17 cellular contexts compared by ENCODE assay signal in genomic region chr18:54812885-54813284, GRCh38. TPM values are rescaled to one million over a fixed set of nuclear protein-coding genes. Genes with fewer than 3 reads are reported as not detected.
A peak's percentile ranks its signal among the peaks of the same experiment; 100 is the strongest.
DNase-seq lines count a peak whose midpoint lies in the region; ATAC-seq and TF ChIP-seq lines count a peak whose summit lies in the region.
"Had no signal": no experiment of that assay in that cellular context is flagged by ENCODE, and none has a peak within 500 bp of the region (broad histone marks: within the 10 kb centered on the region; RNA-seq: fewer than 3 reads in every experiment).

No MANE protein-coding gene starts in this region.

- H3K4me1 Mint-ChIP-seq in activated CD4-positive, alpha-beta T cell treated with anti-CD3 and anti-CD28 coated beads, Interleukin-2, amount 10 ng/mL, durations not matched to agents 24 days and 14 days: peaks cover 14% of the 10 kb centered on the region
- peaks cover 24% of the 10 kb centered on the region in 2 donors for H3K4me1 Mint-ChIP-seq in natural killer cell

- peak; percentile 83 for DNase-seq in activated CD4-positive, alpha-beta T cell treated with anti-CD3 and anti-CD28 coated beads, Interleukin-2, amount 10 ng/mL, durations not matched to agents 24 days and 14 days
- DNase-seq in activated CD4-positive, alpha-beta T cell treated with anti-CD3 and anti-CD28 coated beads for 1 hour: no peak
- DNase-seq in MM.1S (peak; percentile 34), natural killer cell (no peak), retina (no peak)
- DNase-seq: 8988T, caudate nucleus, IMR-90, left ventricle myocardium inferior, NCI-H1092 treated with DMSO at 0.1 percent for 48 hours, SJCRH30, T1000 had no signal

- H3K4me3 Mint-ChIP-seq in activated CD4-positive, alpha-beta T cell treated with anti-CD3 and anti-CD28 coated beads, Interleukin-2, amount 10 ng/mL, durations not matched to agents 24 days and 14 days: no peak overlapping the region
- peak overlapping the region; percentile 25 for H3K4me3 Mint-ChIP-seq in natural killer cell
- H3K4me3 Mint-ChIP-seq: activated naive CD8-positive, alpha-beta T cell had no signal

- H3K9me3 ChIP-seq in MM.1S (replicated peaks; ENCODE audit: insufficient read depth, low read length) (no peaks in the 10 kb centered on the region), gastroesophageal sphincter (no peaks in the 10 kb centered on the region)
- H3K9me3 ChIP-seq: left ventricle myocardium inferior, SJCRH30 had no signal

- no peaks in the 10 kb centered on the region for H3K36me3 Mint-ChIP-seq in activated CD4-positive, alpha-beta T cell treated with anti-CD3 and anti-CD28 coated beads, Interleukin-2, amount 10 ng/mL, durations not matched to agents 24 days and 14 days (ENCODE audit: low read depth)
- no peaks in the 10 kb centered on the region for H3K36me3 Mint-ChIP-seq in natural killer cell
- H3K36me3 Mint-ChIP-seq: activated naive CD8-positive, alpha-beta T cell had no signal

- no peaks in the 10 kb centered on the region for H3K9me3 Mint-ChIP-seq in activated CD4-positive, alpha-beta T cell treated with anti-CD3 and anti-CD28 coated beads, Interleukin-2, amount 10 ng/mL, durations not matched to agents 24 days and 14 days
- no peaks in the 10 kb centered on the region for H3K9me3 Mint-ChIP-seq in natural killer cell

- H4K20me1 ChIP-seq in MM.1S (ENCODE audit: insufficient read depth, low read length): no peaks in the 10 kb centered on the region

- TF ChIP-seq CTCF in MM.1S (IDR thresholded peaks at IDR 0.05; ENCODE audit: low read length): no peak
- TF ChIP-seq CTCF in natural killer cell (IDR thresholded peaks at IDR 0.05): no peak
- TF ChIP-seq CTCF in gastroesophageal sphincter (IDR thresholded peaks at IDR 0.05): no peak

- peaks cover 35% of the 10 kb centered on the region for H3K27me3 Mint-ChIP-seq in activated CD4-positive, alpha-beta T cell treated with anti-CD3 and anti-CD28 coated beads, Interleukin-2, amount 10 ng/mL, durations not matched to agents 24 days and 14 days
- H3K27me3 Mint-ChIP-seq in natural killer cell (ENCODE audit: low read depth in 2 of 2): no peaks in the 10 kb centered on the region

- H3K4me1 ChIP-seq in MM.1S (ENCODE audit: low read length) (no peaks in the 10 kb centered on the region), gastroesophageal sphincter (no peaks in the 10 kb centered on the region)
- H3K4me1 ChIP-seq: left ventricle myocardium inferior, SJCRH30 had no signal

- H3K36me3 ChIP-seq in MM.1S (replicated peaks; ENCODE audit: insufficient read depth, low read length) (no peaks in the 10 kb centered on the region), gastroesophageal sphincter (no peaks in the 10 kb centered on the region)
- H3K36me3 ChIP-seq: left ventricle myocardium inferior, SJCRH30 had no signal

- no peaks in the 10 kb centered on the region for H3K27me3 ChIP-seq in MM.1S (replicated peaks; ENCODE audit: insufficient read depth, low read length)
- no peaks in the 10 kb centered on the region for H3K27me3 ChIP-seq in gastroesophageal sphincter
- H3K27me3 ChIP-seq: SJCRH30 had no signal

- ATAC-seq in HG02623 (IDR thresholded peaks at IDR 0.05; ENCODE audit: unreplicated experiment): peak; percentile 50
- peak; percentile 79 to 99 (median 91) for ATAC-seq in natural killer cell
- no peak for ATAC-seq in GM21529 (IDR thresholded peaks at IDR 0.05; ENCODE audit: unreplicated experiment)
- ATAC-seq in gastroesophageal sphincter: no peak

- H2AFZ ChIP-seq in MM.1S (ENCODE audit: low read length): no peak overlapping the region

- H3K27ac Mint-ChIP-seq in activated CD4-positive, alpha-beta T cell treated with anti-CD3 and anti-CD28 coated beads, Interleukin-2, amount 10 ng/mL, durations not matched to agents 24 days and 14 days: no peak overlapping the region
- H3K27ac Mint-ChIP-seq in natural killer cell: peak overlapping the region; percentile 45 to 70
- H3K27ac Mint-ChIP-seq: activated naive CD8-positive, alpha-beta T cell had no signal

- no peak overlapping the region for H3K27ac ChIP-seq in MM.1S (ENCODE audit: low read length)
- no peak overlapping the region for H3K27ac ChIP-seq in gastroesophageal sphincter
- H3K27ac ChIP-seq: C4-2B, left ventricle myocardium inferior, SJCRH30 had no signal

- H3K9ac ChIP-seq in MM.1S (ENCODE audit: low read length): no peak overlapping the region

- 86 to 96% methylated on average over 2 of the region's 2 CpGs for WGBS in gastroesophageal sphincter (ENCODE audit: low coverage in 1 of 2), 2 donors

- H3K79me2 ChIP-seq in MM.1S (ENCODE audit: low read length): no peaks in the 10 kb centered on the region

- no peak overlapping the region for H3K4me2 ChIP-seq in MM.1S (ENCODE audit: low read depth, low read length)

- no peak for TF ChIP-seq POLR2A in gastroesophageal sphincter (IDR thresholded peaks at IDR 0.05)

- intact Hi-C loops in activated CD4-positive, alpha-beta T cell treated with anti-CD3 and anti-CD28 coated beads, Interleukin-2, amount 10 ng/mL, durations not matched to agents 24 days and 14 days (cut with micrococcal nuclease): loop anchor here (2.0 kb wide), 1 partner anchor 16 kb away; the partner anchor contains the start of gene RAB27B
- intact Hi-C loops in natural killer cell (cut with micrococcal nuclease): no loop called here

- no peak overlapping the region for H3K4me3 ChIP-seq in MM.1S (ENCODE audit: low read length)
- no peak overlapping the region for H3K4me3 ChIP-seq in gastroesophageal sphincter
- H3K4me3 ChIP-seq: left ventricle myocardium inferior, SJCRH30 had no signal

- no peak for TF ChIP-seq EP300 in gastroesophageal sphincter (IDR thresholded peaks at IDR 0.05)

- no peaks in the 10 kb centered on the region for H3F3A ChIP-seq in MM.1S (ENCODE audit: insufficient read depth, low read length)

- no peaks in the 10 kb centered on the region for H3K9me2 ChIP-seq in MM.1S (replicated peaks; ENCODE audit: insufficient read depth, low read length)

RNA-seq across cellular contexts. Expression of gene RAB27B, which starts 15.4 kb away (rescaled TPM):
- 0.33 and 0.45 TPM in 2 replicates for total RNA-seq in activated CD4-positive, alpha-beta T cell treated with anti-CD3 and anti-CD28 coated beads, Interleukin-2, amount 10 ng/mL, durations not matched to agents 24 days and 14 days
- total RNA-seq in natural killer cell: 10 to 100 TPM; 23.0 to 25.7 (median 24.0) TPM
- total RNA-seq in gastroesophageal sphincter: 1 to 10 TPM in 1 of 4 donors, under 1 TPM in 3; 0.31 to 3.0 (median 0.69) TPM
- total RNA-seq: SJCRH30 had no signal

Comparison
In these comparisons a context has a peak if more than half of its experiments do, and no peak if none do; other contexts are left out.
1. DNase-seq: peak in activated CD4-positive, alpha-beta T cell treated with anti-CD3 and anti-CD28 coated beads, Interleukin-2, amount 10 ng/mL, durations not matched to agents 24 days and 14 days (single experiment) and MM.1S (single experiment); none in activated CD4-positive, alpha-beta T cell treated with anti-CD3 and anti-CD28 coated beads for 1 hour (single experiment), natural killer cell (single experiment) and retina (single experiment).
2. ATAC-seq: peak in HG02623 (single experiment) and natural killer cell (3 of 3); none in GM21529 (single experiment) and gastroesophageal sphincter (single experiment).
3. RNA of gene RAB27B, which starts 15.4 kb away (total RNA-seq): 23.0 to 25.7 TPM in natural killer cell; 0.31 to 3.0 TPM in gastroesophageal sphincter and 0.33 to 0.45 TPM in activated CD4-positive, alpha-beta T cell treated with anti-CD3 and anti-CD28 coated beads, Interleukin-2, amount 10 ng/mL, durations not matched to agents 24 days and 14 days; every median in the first group is over 4 times any median in the second.